8 cellular contexts compared by ENCODE assay signal in genomic region chr15:80152896-80153876, GRCh38. TPM values are rescaled to one million over a fixed set of nuclear protein-coding genes. Genes with fewer than 3 reads are reported as not detected.
DNase-seq lines count a peak whose midpoint lies in the region; ATAC-seq and TF ChIP-seq lines count a peak whose summit lies in the region.

TSS of gene FAH (plus strand) at chr15:80152999. CDS start at chr15:80153055, 56 bp downstream.

- H3K27ac ChIP-seq in KOPT-K1 (ENCODE audit: low read depth, low read length, poor library complexity, severe bottlenecking) (peak within 1 kb of the TSS; percentile 72), VCaP (peak within 1 kb of the TSS; percentile 73)

- H3K4me3 ChIP-seq in lower leg skin (ENCODE audit: low read depth, poor library complexity, severe bottlenecking) = peak within 1 kb of the TSS; percentile 60

- 2 to 3% methylated on average over 34 to 43 of the region's 45 CpGs for WGBS in lower leg skin, 2 donors

- peaks cover 2% of the 10 kb centered on the region; the same call in 1 of the 2 replicates for H3K36me3 ChIP-seq in KOPT-K1 (ENCODE audit: insufficient read depth, low read length)

- H3K9me3 ChIP-seq in KOPT-K1 (ENCODE audit: insufficient read depth, low read length, poor library complexity, severe bottlenecking) = no peaks in the 10 kb centered on the region

- DNase-seq in GDM1 (lab: John Stamatoyannopoulos, UW) (peak; percentile 43), dermis microvascular lymphatic vessel endothelial cell (ENCODE audit: low read depth in 2 of 2) (peak; percentile 16 to 57), lower leg skin (ENCODE audit: low spot score in 2 of 2) (peak in 1 of 2 donors; percentile 92)
- DNase-seq in stimulated activated CD8-positive, alpha-beta memory T cell treated with anti-CD3 and anti-CD28 coated beads, Interleukin-15, amount 100 ng/mL, for 24 hours (ENCODE audit: low read depth) = peak; percentile 8

- ATAC-seq in GM21723 (IDR thresholded peaks at IDR 0.05; ENCODE audit: unreplicated experiment) (peak; percentile 63), GM18861 (IDR thresholded peaks at IDR 0.05; ENCODE audit: unreplicated experiment) (no peak)

- intact Hi-C loops in lower leg skin (cut with DNase I; ENCODE audit: low total_unique reads) = no loop called here

- no peak for TF ChIP-seq POLR2A in lower leg skin (IDR thresholded peaks at IDR 0.05)

- no peak for TF ChIP-seq CTCF in VCaP (conservative IDR thresholded peaks at IDR 0.05)
- no peak for TF ChIP-seq CTCF in lower leg skin (IDR thresholded peaks at IDR 0.05)

RNA-seq across cellular contexts. Expression of gene FAH, which starts in this region (rescaled TPM):
- total RNA-seq in dermis microvascular lymphatic vessel endothelial cell = 4.6 and 11.0 TPM in 2 replicates
- 10 to 100 TPM in 3 of 4 donors, 1 to 10 TPM in 1; 9.8 to 19.9 (median 11.8) TPM for total RNA-seq in lower leg skin
